8 cellular contexts compared by ENCODE assay signal in genomic region chr20:12012241-12013222, GRCh38.
DNase-seq lines count a peak whose midpoint lies in the region; ATAC-seq, FAIRE-seq and TF ChIP-seq lines count a peak whose summit lies in the region.

No MANE protein-coding gene starts in this region.

- H3K36me3 ChIP-seq in endothelial cell of umbilical vein (ENCODE audit: control insufficient read depth in 2 of 2, extremely low read depth in 1 of 2, insufficient read depth in 2 of 2, low read length in 2 of 2): no peaks in the 10 kb centered on the region

- intact Hi-C loops in endothelial cell of umbilical vein (cut with micrococcal nuclease): loop anchor here (1.0 to 5.0 kb wide), 4 partner anchors 40 to 915 kb away; no protein-coding TSS in a partner anchor

- no peaks in the 10 kb centered on the region for H3K27me3 ChIP-seq in endothelial cell of umbilical vein (ENCODE audit: control insufficient read depth in 2 of 2, insufficient read depth in 2 of 2, low read length in 2 of 2)

- TF ChIP-seq POLR2A in endothelial cell of umbilical vein (IDR thresholded peaks at IDR 0.05; ENCODE audit: low read depth, low read length): no peak

- H2AFZ ChIP-seq in endothelial cell of umbilical vein (ENCODE audit: low read depth, low read length): no peak overlapping the region

- H3K27ac ChIP-seq in C4-2B (no peak overlapping the region), RWPE1 (no peak overlapping the region), endothelial cell of umbilical vein (ENCODE audit: insufficient read depth, low read depth, low read length) (no peak overlapping the region)

- no peak overlapping the region for H3K9ac ChIP-seq in endothelial cell of umbilical vein (replicated peaks; ENCODE audit: extremely low read depth, insufficient read depth, low read length)

- in situ Hi-C loops in GM13976 (cut with MboI; ENCODE audit: low sequenced_read_pairs, unreplicated experiment): no loop called here

- dilution Hi-C loops in endothelial cell of umbilical vein (cut with MboI; ENCODE audit: extremely low pct_ligation_motif_present, low sequenced_read_pairs): no loop called here

- TF ChIP-seq CTCF in C4-2B (conservative IDR thresholded peaks at IDR 0.05) (peak; percentile 89), GM13976 (IDR thresholded peaks at IDR 0.05; ENCODE audit: borderline replicate concordance, control extremely low read depth, extremely low read depth, insufficient read depth, missing control alignments) (peak; percentile 30), RWPE1 (conservative IDR thresholded peaks at IDR 0.05; ENCODE audit: low read depth) (peak; percentile 66), endothelial cell of umbilical vein (IDR thresholded peaks at IDR 0.05; ENCODE audit: extremely low read depth in 1 of 2, insufficient read depth in 1 of 2, low read depth in 1 of 2, low read length in 2 of 2) (peak; percentile 94 to 100)

- H3K79me2 ChIP-seq in endothelial cell of umbilical vein (ENCODE audit: control insufficient read depth, insufficient read depth, low read length): no peaks in the 10 kb centered on the region

- H3K4me1 ChIP-seq in endothelial cell of umbilical vein (ENCODE audit: control insufficient read depth, extremely low read depth, insufficient read depth, low read length): peaks cover 2% of the 10 kb centered on the region

- FAIRE-seq in endothelial cell of umbilical vein (lab: Jason Lieb, UNC): peak; percentile 85

- POLR2A ChIA-PET in RWPE1 (lab: Yijun Ruan, JAX; ENCODE audit: low non-redundant PET) (no interaction called here), endothelial cell of umbilical vein (lab: Charles Lee) (no interaction called here)

- H3K9me1 ChIP-seq in endothelial cell of umbilical vein (replicated peaks; ENCODE audit: control insufficient read depth, extremely low read depth, insufficient read depth, low read length): no peaks in the 10 kb centered on the region

- peak; percentile 51 for DNase-seq in GM13976 (ENCODE audit: low spot score)
- DNase-seq in HK-2 (ENCODE audit: unreplicated experiment): peak; percentile 79
- peak; percentile 64 for DNase-seq in RWPE1 (ENCODE audit: low spot score)
- DNase-seq in endothelial cell of umbilical vein (ENCODE audit: low read depth, low spot score): peak; percentile 70
- peak; percentile 31 for DNase-seq in mucosa of gallbladder (ENCODE audit: low spot score)
- DNase-seq in ureter (ENCODE audit: low spot score): no peak

- no TSS peak for BruUV-seq in endothelial cell of umbilical vein (replicated peaks; lab: Mats Ljungman, UMichigan)

- H4K20me1 ChIP-seq in endothelial cell of umbilical vein (replicated peaks; ENCODE audit: control insufficient read depth, extremely low read depth, insufficient read depth, low read length): no peaks in the 10 kb centered on the region

- no peak for ATAC-seq in GM21576 (IDR thresholded peaks at IDR 0.05; ENCODE audit: unreplicated experiment)

- CTCF ChIA-PET in RWPE1 (lab: Yijun Ruan, JAX) (interaction anchor here (0.5 to 1.1 kb wide), 12 partner anchors 16 to 684 kb away, joined by 3 to 5 read pairs (median 3); no protein-coding TSS in a partner anchor), endothelial cell of umbilical vein (lab: Charles Lee) (interaction anchor here (0.6 to 3.8 kb wide), 46 partner anchors 9 to 1092 kb away, joined by 3 to 92 read pairs (median 4); no protein-coding TSS in a partner anchor)

- no peaks in the 10 kb centered on the region for H3K9me3 ChIP-seq in endothelial cell of umbilical vein (replicated peaks; ENCODE audit: control insufficient read depth, insufficient read depth, low read length)

- H3K4me3 ChIP-seq in endothelial cell of umbilical vein (replicated peaks in 1 of 3; ENCODE audit: insufficient read depth in 1 of 3, low read depth in 1 of 3, low read length in 3 of 3): no peak overlapping the region

- H3K4me2 ChIP-seq in endothelial cell of umbilical vein (ENCODE audit: insufficient read depth, low read length): no peak overlapping the region

TF ChIP-seq in endothelial cell of umbilical vein, 7 proteins besides CTCF, POLR2A, EP300 and RAD21:
- TF ChIP-seq MAX (IDR thresholded peaks at IDR 0.05; ENCODE audit: insufficient read depth, insufficient read length) (no peak), FOS (IDR thresholded peaks at IDR 0.05; ENCODE audit: borderline replicate concordance, insufficient read depth, low read length) (no peak), EZH2 (IDR thresholded peaks at IDR 0.05; ENCODE audit: borderline replicate concordance, low read depth, low read length, severe bottlenecking) (no peak), JUN (IDR thresholded peaks at IDR 0.05; ENCODE audit: borderline replicate concordance, insufficient read depth, insufficient read length, low read depth) (no peak), GATA2 (IDR thresholded peaks at IDR 0.05; ENCODE audit: insufficient read depth, insufficient read length, low read depth, low read length) (no peak), MYC (IDR thresholded peaks at IDR 0.05; ENCODE audit: low read depth, low read length) (no peak), POLR2AphosphoS5 (IDR thresholded peaks at IDR 0.05; ENCODE audit: insufficient read depth, low read depth, low read length) (no peak)

Comparison
In these comparisons a context has a peak if more than half of its experiments do, and no peak if none do; other contexts are left out.
1. CTCF ChIP-seq: peak in every context shown above with its lines; median percentile 97 in endothelial cell of umbilical vein; 89 in C4-2B; 66 in RWPE1; 30 in GM13976.